ENCODE assay signal across 8 cellular contexts in genomic region chr6:16758163-16758975, GRCh38. TPM values are rescaled to one million over a fixed set of nuclear protein-coding genes. Genes with fewer than 3 reads are reported as not detected.
DNase-seq lines count a peak whose midpoint lies in the region; ATAC-seq, FAIRE-seq and TF ChIP-seq lines count a peak whose summit lies in the region.

No MANE protein-coding gene starts in this region.

- peak overlapping the region in 1 of 2 donors; percentile 98 for H3K4me3 ChIP-seq in muscle layer of colon (ENCODE audit: low read depth in 1 of 2, low read length in 2 of 2)

- no peak for ATAC-seq in sciatic nerve

- TF ChIP-seq CTCF in chondrocyte (IDR thresholded peaks at IDR 0.05), result no peak

- no peaks in the 10 kb centered on the region for H3K9me3 Mint-ChIP-seq in chondrocyte (ENCODE audit: low read depth)

- FAIRE-seq in H54 (lab: Jason Lieb, UNC), result peak; percentile 20

- H3K9me3 ChIP-seq in muscle layer of colon (ENCODE audit: low read length), result no peaks in the 10 kb centered on the region

- DNase-seq in H54 (ENCODE audit: insufficient read length, low spot score), result no peak
- peak; percentile 48 to 69 for DNase-seq in NCI-H526 (lab: John Stamatoyannopoulos, UW)
- no peak for DNase-seq in chondrocyte (ENCODE audit: low spot score)
- DNase-seq in hepatic stellate cell (ENCODE audit: low spot score), result no peak
- DNase-seq in sciatic nerve (ENCODE audit: low spot score), result no peak
- no peak for DNase-seq in NCI-H2107 treated with DMSO at 0.1 percent for 48 hours (lab: John Stamatoyannopoulos, UW; ENCODE audit: unreplicated experiment)
- DNase-seq in NCI-H2107 (lab: John Stamatoyannopoulos, UW), result no peak

- peaks cover 56% of the 10 kb centered on the region for H3K4me1 Mint-ChIP-seq in chondrocyte (ENCODE audit: low read depth)

- peaks cover 47% of the 10 kb centered on the region for H3K4me1 ChIP-seq in muscle layer of colon (ENCODE audit: insufficient read depth, low read length)

- H3K27me3 Mint-ChIP-seq in chondrocyte (ENCODE audit: low read depth), result no peaks in the 10 kb centered on the region

- H3K36me3 Mint-ChIP-seq in chondrocyte (ENCODE audit: low read depth), result no peaks in the 10 kb centered on the region

- intact Hi-C loops in sciatic nerve (cut with DNase I), result no loop called here

- H3K4me3 Mint-ChIP-seq in chondrocyte (ENCODE audit: unreplicated experiment), result peak overlapping the region; percentile 79

- peak overlapping the region; percentile 93 for H3K27ac ChIP-seq in muscle layer of colon (ENCODE audit: low read depth, low read length)

- no peaks in the 10 kb centered on the region for H3K27me3 ChIP-seq in muscle layer of colon (ENCODE audit: control insufficient read depth in 1 of 2, insufficient read depth in 2 of 2, low read length in 2 of 2)

- H3K27ac Mint-ChIP-seq in chondrocyte (ENCODE audit: unreplicated experiment), result peak overlapping the region; percentile 97

- H3K36me3 ChIP-seq in muscle layer of colon (ENCODE audit: insufficient read depth, low read length), result no peaks in the 10 kb centered on the region

- H3K9ac ChIP-seq in muscle layer of colon (ENCODE audit: low read length), result no peak overlapping the region

- no peak for TF ChIP-seq POLR2A in H54 (IDR thresholded peaks at IDR 0.05; ENCODE audit: low read depth, low read length)

RNA-seq across cellular contexts. Expression of gene ATXN1, which starts 2.9 kb away (rescaled TPM):
- 59.6 to 65.0 TPM (median 64.5 TPM) in 3 replicates for total RNA-seq in chondrocyte
- 70.0 TPM for total RNA-seq in sciatic nerve

Comparison
In these comparisons a context has a peak if more than half of its experiments do, and no peak if none do; other contexts are left out.
1. DNase-seq: peak in NCI-H526 (2 of 2); none in H54 (single experiment), chondrocyte (single experiment), hepatic stellate cell (single experiment), sciatic nerve (single experiment), NCI-H2107 treated with DMSO at 0.1 percent for 48 hours (single experiment) and NCI-H2107 (single experiment).